Comparison of ENCODE assay signal across 12 cellular contexts in genomic region chr6:142680308-142680707, GRCh38.
DNase-seq lines count a peak whose midpoint lies in the region; ATAC-seq, FAIRE-seq and TF ChIP-seq lines count a peak whose summit lies in the region.
"Had no signal": no experiment of that assay in that cellular context is flagged by ENCODE, and none has a peak within 500 bp of the region (broad histone marks: within the 10 kb centered on the region; RNA-seq: fewer than 3 reads in every experiment).

No MANE protein-coding gene starts in this region.

- no peak overlapping the region for H3K4me3 Mint-ChIP-seq in activated naive CD8-positive, alpha-beta T cell treated with anti-CD3 and anti-CD28 coated beads for 36 hours
- H3K4me3 Mint-ChIP-seq: B cell had no signal

- no peak overlapping the region for H3K27ac ChIP-seq in mesenchymal stem cell (ENCODE audit: low read length, poor library complexity, severe bottlenecking)

- 79% methylated on average over 2 of the region's 3 CpGs for WGBS in mesenchymal stem cell

- H3K4me1 ChIP-seq in mesenchymal stem cell (ENCODE audit: control insufficient read depth, insufficient read depth, low read depth, low read length): no peaks in the 10 kb centered on the region

- FAIRE-seq in D721Med (lab: Jason Lieb, UNC): no peak

- H2BK12ac ChIP-seq in mesenchymal stem cell (ENCODE audit: low read length in 2 of 2): no peak overlapping the region

- H3K23ac ChIP-seq in mesenchymal stem cell (ENCODE audit: low read length in 2 of 2): no peak overlapping the region

- no peak overlapping the region for H3K14ac ChIP-seq in mesenchymal stem cell (ENCODE audit: low read length in 2 of 2)

- DNase-seq in AG08395 (ENCODE audit: low spot score) (peak; percentile 71), M059J (ENCODE audit: low read depth) (peak; percentile 87), mesenchymal stem cell (no peak), D721Med (ENCODE audit: insufficient read length, low spot score) (no peak), T1000 (lab: John Stamatoyannopoulos, UW) (no peak), amniotic stem cell (lab: John Stamatoyannopoulos, UW) (no peak)
- peak; percentile 53 for DNase-seq in activated naive CD8-positive, alpha-beta T cell treated with anti-CD3 and anti-CD28 coated beads for 36 hours
- DNase-seq: GF-D8, kidney glomerular epithelial cell, NCI-H1092 had no signal

- no peak overlapping the region for H3K4me3 ChIP-seq in mesenchymal stem cell (ENCODE audit: insufficient read depth in 1 of 2, low read depth in 1 of 2, low read length in 2 of 2)

- H2AFZ ChIP-seq in mesenchymal stem cell (ENCODE audit: low read depth, low read length): no peak overlapping the region

- H3K4ac ChIP-seq in mesenchymal stem cell (ENCODE audit: low read depth in 1 of 2, low read length in 2 of 2): no peak overlapping the region

- H2BK120ac ChIP-seq in mesenchymal stem cell (ENCODE audit: low read depth, low read length): no peak overlapping the region

- no peak overlapping the region for H2AK5ac ChIP-seq in mesenchymal stem cell (ENCODE audit: low read length, severe bottlenecking)

- H2BK15ac ChIP-seq in mesenchymal stem cell (ENCODE audit: low read depth, poor library complexity, severe bottlenecking): no peak overlapping the region

- peaks cover 3% of the 10 kb centered on the region for H3K36me3 Mint-ChIP-seq in activated naive CD8-positive, alpha-beta T cell treated with anti-CD3 and anti-CD28 coated beads for 36 hours

- H3K36me3 ChIP-seq in mesenchymal stem cell (ENCODE audit: control insufficient read depth in 1 of 2, insufficient read depth in 2 of 2, low read depth in 1 of 2, low read length in 2 of 2): no peaks in the 10 kb centered on the region

- no peak overlapping the region for H4K91ac ChIP-seq in mesenchymal stem cell (ENCODE audit: low read length)

- H3K79me1 ChIP-seq in mesenchymal stem cell (replicated peaks; ENCODE audit: low read length, poor library complexity, severe bottlenecking): no peaks in the 10 kb centered on the region

- no peak overlapping the region for H3K4me2 ChIP-seq in mesenchymal stem cell (ENCODE audit: low read length, poor library complexity, severe bottlenecking)

- H3K9me3 Mint-ChIP-seq in activated naive CD8-positive, alpha-beta T cell treated with anti-CD3 and anti-CD28 coated beads for 36 hours: peaks cover 8% of the 10 kb centered on the region

- H4K8ac ChIP-seq in mesenchymal stem cell (ENCODE audit: low read length): no peak overlapping the region

- no peak overlapping the region for H2BK5ac ChIP-seq in mesenchymal stem cell (ENCODE audit: low read depth, low read length, poor library complexity, severe bottlenecking)

- H3K9ac ChIP-seq in mesenchymal stem cell (ENCODE audit: low read length): peak overlapping the region; percentile 55

- H3K4me1 Mint-ChIP-seq in activated naive CD8-positive, alpha-beta T cell treated with anti-CD3 and anti-CD28 coated beads for 36 hours: peaks cover 33% of the 10 kb centered on the region
- H3K4me1 Mint-ChIP-seq: B cell had no signal

- H3K27me3 ChIP-seq in mesenchymal stem cell (ENCODE audit: control insufficient read depth in 1 of 2, insufficient read depth in 1 of 2, low read length in 2 of 2): peaks cover 11 to 20% of the 10 kb centered on the region in 2 experiments

- H3K9me3 ChIP-seq in mesenchymal stem cell (ENCODE audit: control insufficient read depth, low read length): no peaks in the 10 kb centered on the region

- H3K18ac ChIP-seq in mesenchymal stem cell (ENCODE audit: low read depth in 1 of 2, low read length in 2 of 2): no peak overlapping the region

- no peak for ATAC-seq in GM19455 (IDR thresholded peaks at IDR 0.05; ENCODE audit: unreplicated experiment)

- TF ChIP-seq CTCF in D721Med (IDR thresholded peaks at IDR 0.05; ENCODE audit: insufficient read depth, missing control alignments): no peak

- H3K27ac Mint-ChIP-seq in activated naive CD8-positive, alpha-beta T cell treated with anti-CD3 and anti-CD28 coated beads for 36 hours: no peak overlapping the region
- H3K27ac Mint-ChIP-seq: B cell had no signal

- no peaks in the 10 kb centered on the region for H3K27me3 Mint-ChIP-seq in activated naive CD8-positive, alpha-beta T cell treated with anti-CD3 and anti-CD28 coated beads for 36 hours

Comparison
In these comparisons a context has a peak if more than half of its experiments do, and no peak if none do; other contexts are left out.
1. DNase-seq: peak in AG08395 (single experiment), M059J (single experiment) and activated naive CD8-positive, alpha-beta T cell treated with anti-CD3 and anti-CD28 coated beads for 36 hours (single experiment); none in mesenchymal stem cell (single experiment), D721Med (single experiment), T1000 (single experiment) and amniotic stem cell (single experiment).